2 cellular contexts compared by ENCODE assay signal in the genomic region with DNA sequence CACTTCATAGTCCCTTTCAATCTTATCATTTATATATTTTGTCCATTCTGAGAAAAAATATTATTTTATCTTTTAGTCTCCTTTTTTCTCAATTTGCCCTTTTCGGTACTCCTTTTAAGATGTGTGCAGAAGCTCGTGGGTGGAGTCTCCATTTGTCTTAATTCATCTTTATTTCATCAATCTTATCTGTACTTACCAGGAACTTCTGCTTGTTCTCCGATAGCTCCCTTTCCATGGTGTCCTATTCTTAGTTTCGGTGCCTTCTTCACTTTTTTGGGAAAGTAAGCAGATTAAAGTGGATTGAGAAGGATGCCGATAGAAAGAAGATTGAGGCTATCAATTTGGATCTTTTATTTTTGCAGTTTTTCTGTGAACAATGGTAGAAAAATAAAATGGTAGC.
TF ChIP-seq lines count a peak whose summit lies in the region.

No MANE protein-coding gene starts in this region.

TF ChIP-seq in GM23338, 12 proteins besides CTCF, POLR2A, EP300 and RAD21 (continues in another document):
- TF ChIP-seq ZNF114 (CRISPR knock-in tag; IDR thresholded peaks at IDR 0.05), result no peak
- TF ChIP-seq NANOG (IDR thresholded peaks at IDR 0.05; ENCODE audit: borderline replicate concordance), result no peak
- no peak for TF ChIP-seq CREB1 (CRISPR knock-in tag; IDR thresholded peaks at IDR 0.05; ENCODE audit: low read depth)
- no peak for TF ChIP-seq POLR2AphosphoS5 (IDR thresholded peaks at IDR 0.05; ENCODE audit: low read depth)
- TF ChIP-seq JUNB (IDR thresholded peaks at IDR 0.05; ENCODE audit: unreplicated experiment), result no peak
- TF ChIP-seq, protein P1, sequence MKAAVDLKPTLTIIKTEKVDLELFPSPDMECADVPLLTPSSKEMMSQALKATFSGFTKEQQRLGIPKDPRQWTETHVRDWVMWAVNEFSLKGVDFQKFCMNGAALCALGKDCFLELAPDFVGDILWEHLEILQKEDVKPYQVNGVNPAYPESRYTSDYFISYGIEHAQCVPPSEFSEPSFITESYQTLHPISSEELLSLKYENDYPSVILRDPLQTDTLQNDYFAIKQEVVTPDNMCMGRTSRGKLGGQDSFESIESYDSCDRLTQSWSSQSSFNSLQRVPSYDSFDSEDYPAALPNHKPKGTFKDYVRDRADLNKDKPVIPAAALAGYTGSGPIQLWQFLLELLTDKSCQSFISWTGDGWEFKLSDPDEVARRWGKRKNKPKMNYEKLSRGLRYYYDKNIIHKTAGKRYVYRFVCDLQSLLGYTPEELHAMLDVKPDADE (IDR thresholded peaks at IDR 0.05), result no peak
- TF ChIP-seq, protein P2, sequence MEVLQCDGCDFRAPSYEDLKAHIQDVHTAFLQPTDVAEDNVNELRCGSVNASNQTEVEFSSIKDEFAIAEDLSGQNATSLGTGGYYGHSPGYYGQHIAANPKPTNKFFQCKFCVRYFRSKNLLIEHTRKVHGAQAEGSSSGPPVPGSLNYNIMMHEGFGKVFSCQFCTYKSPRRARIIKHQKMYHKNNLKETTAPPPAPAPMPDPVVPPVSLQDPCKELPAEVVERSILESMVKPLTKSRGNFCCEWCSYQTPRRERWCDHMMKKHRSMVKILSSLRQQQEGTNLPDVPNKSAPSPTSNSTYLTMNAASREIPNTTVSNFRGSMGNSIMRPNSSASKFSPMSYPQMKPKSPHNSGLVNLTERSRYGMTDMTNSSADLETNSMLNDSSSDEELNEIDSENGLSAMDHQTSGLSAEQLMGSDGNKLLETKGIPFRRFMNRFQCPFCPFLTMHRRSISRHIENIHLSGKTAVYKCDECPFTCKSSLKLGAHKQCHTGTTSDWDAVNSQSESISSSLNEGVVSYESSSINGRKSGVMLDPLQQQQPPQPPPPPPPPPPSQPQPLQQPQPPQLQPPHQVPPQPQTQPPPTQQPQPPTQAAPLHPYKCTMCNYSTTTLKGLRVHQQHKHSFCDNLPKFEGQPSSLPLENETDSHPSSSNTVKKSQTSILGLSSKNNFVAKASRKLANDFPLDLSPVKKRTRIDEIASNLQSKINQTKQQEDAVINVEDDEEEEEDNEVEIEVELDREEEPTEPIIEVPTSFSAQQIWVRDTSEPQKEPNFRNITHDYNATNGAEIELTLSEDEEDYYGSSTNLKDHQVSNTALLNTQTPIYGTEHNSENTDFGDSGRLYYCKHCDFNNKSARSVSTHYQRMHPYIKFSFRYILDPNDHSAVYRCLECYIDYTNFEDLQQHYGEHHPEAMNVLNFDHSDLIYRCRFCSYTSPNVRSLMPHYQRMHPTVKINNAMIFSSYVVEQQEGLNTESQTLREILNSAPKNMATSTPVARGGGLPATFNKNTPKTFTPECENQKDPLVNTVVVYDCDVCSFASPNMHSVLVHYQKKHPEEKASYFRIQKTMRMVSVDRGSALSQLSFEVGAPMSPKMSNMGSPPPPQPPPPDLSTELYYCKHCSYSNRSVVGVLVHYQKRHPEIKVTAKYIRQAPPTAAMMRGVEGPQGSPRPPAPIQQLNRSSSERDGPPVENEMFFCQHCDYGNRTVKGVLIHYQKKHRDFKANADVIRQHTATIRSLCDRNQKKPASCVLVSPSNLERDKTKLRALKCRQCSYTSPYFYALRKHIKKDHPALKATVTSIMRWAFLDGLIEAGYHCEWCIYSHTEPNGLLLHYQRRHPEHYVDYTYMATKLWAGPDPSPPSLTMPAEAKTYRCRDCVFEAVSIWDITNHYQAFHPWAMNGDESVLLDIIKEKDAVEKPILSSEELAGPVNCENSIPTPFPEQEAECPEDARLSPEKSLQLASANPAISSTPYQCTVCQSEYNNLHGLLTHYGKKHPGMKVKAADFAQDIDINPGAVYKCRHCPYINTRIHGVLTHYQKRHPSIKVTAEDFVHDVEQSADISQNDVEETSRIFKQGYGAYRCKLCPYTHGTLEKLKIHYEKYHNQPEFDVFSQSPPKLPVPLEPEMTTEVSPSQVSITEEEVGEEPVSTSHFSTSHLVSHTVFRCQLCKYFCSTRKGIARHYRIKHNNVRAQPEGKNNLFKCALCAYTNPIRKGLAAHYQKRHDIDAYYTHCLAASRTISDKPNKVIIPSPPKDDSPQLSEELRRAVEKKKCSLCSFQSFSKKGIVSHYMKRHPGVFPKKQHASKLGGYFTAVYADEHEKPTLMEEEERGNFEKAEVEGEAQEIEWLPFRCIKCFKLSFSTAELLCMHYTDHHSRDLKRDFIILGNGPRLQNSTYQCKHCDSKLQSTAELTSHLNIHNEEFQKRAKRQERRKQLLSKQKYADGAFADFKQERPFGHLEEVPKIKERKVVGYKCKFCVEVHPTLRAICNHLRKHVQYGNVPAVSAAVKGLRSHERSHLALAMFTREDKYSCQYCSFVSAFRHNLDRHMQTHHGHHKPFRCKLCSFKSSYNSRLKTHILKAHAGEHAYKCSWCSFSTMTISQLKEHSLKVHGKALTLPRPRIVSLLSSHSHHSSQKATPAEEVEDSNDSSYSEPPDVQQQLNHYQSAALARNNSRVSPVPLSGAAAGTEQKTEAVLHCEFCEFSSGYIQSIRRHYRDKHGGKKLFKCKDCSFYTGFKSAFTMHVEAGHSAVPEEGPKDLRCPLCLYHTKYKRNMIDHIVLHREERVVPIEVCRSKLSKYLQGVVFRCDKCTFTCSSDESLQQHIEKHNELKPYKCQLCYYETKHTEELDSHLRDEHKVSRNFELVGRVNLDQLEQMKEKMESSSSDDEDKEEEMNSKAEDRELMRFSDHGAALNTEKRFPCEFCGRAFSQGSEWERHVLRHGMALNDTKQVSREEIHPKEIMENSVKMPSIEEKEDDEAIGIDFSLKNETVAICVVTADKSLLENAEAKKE (CRISPR knock-in tag; IDR thresholded peaks at IDR 0.05), result no peak
- TF ChIP-seq STAT1 (IDR thresholded peaks at IDR 0.05; ENCODE audit: unreplicated experiment), result no peak
- no peak for TF ChIP-seq EZH2phosphoT487 (IDR thresholded peaks at IDR 0.05; ENCODE audit: unreplicated experiment)
- no peak for TF ChIP-seq EZH2 (IDR thresholded peaks at IDR 0.05; ENCODE audit: low read depth, unreplicated experiment)

TF ChIP-seq in K562, 482 proteins besides CTCF, POLR2A, EP300 and RAD21 (continues in another document):
- TF ChIP-seq, protein P3, sequence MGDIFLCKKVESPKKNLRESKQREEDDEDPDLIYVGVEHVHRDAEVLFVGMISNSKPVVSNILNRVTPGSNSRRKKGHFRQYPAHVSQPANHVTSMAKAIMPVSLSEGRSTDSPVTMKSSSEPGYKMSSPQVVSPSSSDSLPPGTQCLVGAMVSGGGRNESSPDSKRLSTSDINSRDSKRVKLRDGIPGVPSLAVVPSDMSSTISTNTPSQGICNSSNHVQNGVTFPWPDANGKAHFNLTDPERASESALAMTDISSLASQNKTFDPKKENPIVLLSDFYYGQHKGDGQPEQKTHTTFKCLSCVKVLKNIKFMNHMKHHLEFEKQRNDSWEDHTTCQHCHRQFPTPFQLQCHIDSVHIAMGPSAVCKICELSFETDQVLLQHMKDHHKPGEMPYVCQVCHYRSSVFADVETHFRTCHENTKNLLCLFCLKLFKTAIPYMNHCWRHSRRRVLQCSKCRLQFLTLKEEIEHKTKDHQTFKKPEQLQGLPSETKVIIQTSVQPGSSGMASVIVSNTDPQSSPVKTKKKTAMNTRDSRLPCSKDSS (IDR thresholded peaks at IDR 0.05; ENCODE audit: low read depth, partially characterized antibody), result no peak
- TF ChIP-seq KLF6 (CRISPR knock-in tag; IDR thresholded peaks at IDR 0.05; ENCODE audit: borderline replicate concordance) (no peak), GABPB1 (CRISPR knock-in tag; IDR thresholded peaks at IDR 0.05) (no peak), FOS (IDR thresholded peaks at IDR 0.05; ENCODE audit: extremely low read depth, insufficient read length) (no peak), PHTF2 (CRISPR knock-in tag; IDR thresholded peaks at IDR 0.05) (no peak), ZBTB1 (CRISPR knock-in tag; IDR thresholded peaks at IDR 0.05; ENCODE audit: borderline replicate concordance, low read depth) (no peak), CC2D1A (IDR thresholded peaks at IDR 0.05) (no peak), ZNF717 (CRISPR knock-in tag; IDR thresholded peaks at IDR 0.05) (no peak), MAFF (IDR thresholded peaks at IDR 0.05; ENCODE audit: low read length) (no peak), NCOA4 (IDR thresholded peaks at IDR 0.05; ENCODE audit: partially characterized antibody) (no peak), GABPB2 (CRISPR knock-in tag; conservative IDR thresholded peaks at IDR 0.05) (no peak), MYBL2 (IDR thresholded peaks at IDR 0.05; ENCODE audit: low read depth) (no peak), MYBL2 (CRISPR knock-in tag; IDR thresholded peaks at IDR 0.05; ENCODE audit: borderline replicate concordance) (no peak), JUNB (CRISPR knock-in tag; conservative IDR thresholded peaks at IDR 0.05) (no peak), SLC30A9 (CRISPR knock-in tag; IDR thresholded peaks at IDR 0.05) (no peak), POLR2H (tag; IDR thresholded peaks at IDR 0.05; ENCODE audit: low read depth) (no peak), XRCC5 (IDR thresholded peaks at IDR 0.05; ENCODE audit: low read depth, low read length) (no peak), LCOR (CRISPR knock-in tag; IDR thresholded peaks at IDR 0.05) (no peak), HNRNPK (IDR thresholded peaks at IDR 0.05; ENCODE audit: low read depth, low read length, poor library complexity, severe bottlenecking) (no peak), HNRNPUL1 (IDR thresholded peaks at IDR 0.05; ENCODE audit: low read length) (no peak), ARID1B (IDR thresholded peaks at IDR 0.05) (peak; percentile 60), HNRNPLL (IDR thresholded peaks at IDR 0.05; ENCODE audit: low read depth, low read length, poor library complexity, severe bottlenecking) (no peak), SMARCB1 (IDR thresholded peaks at IDR 0.05; ENCODE audit: insufficient read length, low read depth) (no peak), MEF2D (tag; conservative IDR thresholded peaks at IDR 0.05; ENCODE audit: low read depth) (no peak), ZNF766 (CRISPR knock-in tag; conservative IDR thresholded peaks at IDR 0.05) (no peak), TAL1 (IDR thresholded peaks at IDR 0.05) (peak; percentile 63)
- TF ChIP-seq, protein P4, sequence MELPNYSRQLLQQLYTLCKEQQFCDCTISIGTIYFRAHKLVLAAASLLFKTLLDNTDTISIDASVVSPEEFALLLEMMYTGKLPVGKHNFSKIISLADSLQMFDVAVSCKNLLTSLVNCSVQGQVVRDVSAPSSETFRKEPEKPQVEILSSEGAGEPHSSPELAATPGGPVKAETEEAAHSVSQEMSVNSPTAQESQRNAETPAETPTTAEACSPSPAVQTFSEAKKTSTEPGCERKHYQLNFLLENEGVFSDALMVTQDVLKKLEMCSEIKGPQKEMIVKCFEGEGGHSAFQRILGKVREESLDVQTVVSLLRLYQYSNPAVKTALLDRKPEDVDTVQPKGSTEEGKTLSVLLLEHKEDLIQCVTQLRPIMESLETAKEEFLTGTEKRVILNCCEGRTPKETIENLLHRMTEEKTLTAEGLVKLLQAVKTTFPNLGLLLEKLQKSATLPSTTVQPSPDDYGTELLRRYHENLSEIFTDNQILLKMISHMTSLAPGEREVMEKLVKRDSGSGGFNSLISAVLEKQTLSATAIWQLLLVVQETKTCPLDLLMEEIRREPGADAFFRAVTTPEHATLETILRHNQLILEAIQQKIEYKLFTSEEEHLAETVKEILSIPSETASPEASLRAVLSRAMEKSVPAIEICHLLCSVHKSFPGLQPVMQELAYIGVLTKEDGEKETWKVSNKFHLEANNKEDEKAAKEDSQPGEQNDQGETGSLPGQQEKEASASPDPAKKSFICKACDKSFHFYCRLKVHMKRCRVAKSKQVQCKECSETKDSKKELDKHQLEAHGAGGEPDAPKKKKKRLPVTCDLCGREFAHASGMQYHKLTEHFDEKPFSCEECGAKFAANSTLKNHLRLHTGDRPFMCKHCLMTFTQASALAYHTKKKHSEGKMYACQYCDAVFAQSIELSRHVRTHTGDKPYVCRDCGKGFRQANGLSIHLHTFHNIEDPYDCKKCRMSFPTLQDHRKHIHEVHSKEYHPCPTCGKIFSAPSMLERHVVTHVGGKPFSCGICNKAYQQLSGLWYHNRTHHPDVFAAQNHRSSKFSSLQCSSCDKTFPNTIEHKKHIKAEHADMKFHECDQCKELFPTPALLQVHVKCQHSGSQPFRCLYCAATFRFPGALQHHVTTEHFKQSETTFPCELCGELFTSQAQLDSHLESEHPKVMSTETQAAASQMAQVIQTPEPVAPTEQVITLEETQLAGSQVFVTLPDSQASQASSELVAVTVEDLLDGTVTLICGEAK (IDR thresholded peaks at IDR 0.05), result no peak
- TF ChIP-seq, protein P4 (CRISPR knock-in tag; IDR thresholded peaks at IDR 0.05), result no peak
- TF ChIP-seq, protein P5, sequence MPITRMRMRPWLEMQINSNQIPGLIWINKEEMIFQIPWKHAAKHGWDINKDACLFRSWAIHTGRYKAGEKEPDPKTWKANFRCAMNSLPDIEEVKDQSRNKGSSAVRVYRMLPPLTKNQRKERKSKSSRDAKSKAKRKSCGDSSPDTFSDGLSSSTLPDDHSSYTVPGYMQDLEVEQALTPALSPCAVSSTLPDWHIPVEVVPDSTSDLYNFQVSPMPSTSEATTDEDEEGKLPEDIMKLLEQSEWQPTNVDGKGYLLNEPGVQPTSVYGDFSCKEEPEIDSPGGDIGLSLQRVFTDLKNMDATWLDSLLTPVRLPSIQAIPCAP (CRISPR knock-in tag; IDR thresholded peaks at IDR 0.05; ENCODE audit: borderline replicate concordance), result no peak
- TF ChIP-seq, protein P6, sequence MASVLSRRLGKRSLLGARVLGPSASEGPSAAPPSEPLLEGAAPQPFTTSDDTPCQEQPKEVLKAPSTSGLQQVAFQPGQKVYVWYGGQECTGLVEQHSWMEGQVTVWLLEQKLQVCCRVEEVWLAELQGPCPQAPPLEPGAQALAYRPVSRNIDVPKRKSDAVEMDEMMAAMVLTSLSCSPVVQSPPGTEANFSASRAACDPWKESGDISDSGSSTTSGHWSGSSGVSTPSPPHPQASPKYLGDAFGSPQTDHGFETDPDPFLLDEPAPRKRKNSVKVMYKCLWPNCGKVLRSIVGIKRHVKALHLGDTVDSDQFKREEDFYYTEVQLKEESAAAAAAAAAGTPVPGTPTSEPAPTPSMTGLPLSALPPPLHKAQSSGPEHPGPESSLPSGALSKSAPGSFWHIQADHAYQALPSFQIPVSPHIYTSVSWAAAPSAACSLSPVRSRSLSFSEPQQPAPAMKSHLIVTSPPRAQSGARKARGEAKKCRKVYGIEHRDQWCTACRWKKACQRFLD (CRISPR knock-in tag; IDR thresholded peaks at IDR 0.05), result no peak
